Comparison of ENCODE assay signal across 8 cellular contexts in genomic region chr1:18927082-18927653, GRCh38. TPM values are rescaled to one million over a fixed set of nuclear protein-coding genes. Genes with fewer than 3 reads are reported as not detected.
A peak's percentile ranks its signal among the peaks of the same experiment; 100 is the strongest.
DNase-seq lines count a peak whose midpoint lies in the region; ATAC-seq and TF ChIP-seq lines count a peak whose summit lies in the region.

No MANE protein-coding gene starts in this region.

- peak overlapping the region; percentile 98 for H3K27ac Mint-ChIP-seq in T-helper 2 cell treated with Interferon-gamma antibody and Interleukin-4, amounts not matched to agents 5 μg/mL and 100 μg/mL, for 36 hours

- no peaks in the 10 kb centered on the region for H3K27me3 Mint-ChIP-seq in T-helper 2 cell treated with Interferon-gamma antibody and Interleukin-4, amounts not matched to agents 5 μg/mL and 100 μg/mL, for 36 hours (ENCODE audit: low read depth)

- peaks cover 72% of the 10 kb centered on the region for H3K4me1 Mint-ChIP-seq in T-helper 2 cell treated with Interferon-gamma antibody and Interleukin-4, amounts not matched to agents 5 μg/mL and 100 μg/mL, for 36 hours (ENCODE audit: low read depth)

- TF ChIP-seq POLR2A in gastroesophageal sphincter (IDR thresholded peaks at IDR 0.05) = no peak
- TF ChIP-seq POLR2A in transverse colon (IDR thresholded peaks at IDR 0.05) = no peak

- H3K9me3 ChIP-seq in gastroesophageal sphincter (no peaks in the 10 kb centered on the region), transverse colon (no peaks in the 10 kb centered on the region), WERI-Rb-1 (ENCODE audit: severe bottlenecking) (no peaks in the 10 kb centered on the region)

- TF ChIP-seq EP300 in gastroesophageal sphincter (IDR thresholded peaks at IDR 0.05) (no peak), transverse colon (IDR thresholded peaks at IDR 0.05; ENCODE audit: low read depth) (no peak)

- H3K36me3 Mint-ChIP-seq in T-helper 2 cell treated with Interferon-gamma antibody and Interleukin-4, amounts not matched to agents 5 μg/mL and 100 μg/mL, for 36 hours (ENCODE audit: low read depth) = peaks cover 5% of the 10 kb centered on the region

- TF ChIP-seq CTCF in gastroesophageal sphincter (IDR thresholded peaks at IDR 0.05) (no peak), transverse colon (IDR thresholded peaks at IDR 0.05) (no peak), WERI-Rb-1 (IDR thresholded peaks at IDR 0.05; ENCODE audit: low read depth, low read length) (no peak)

- H3K9me3 Mint-ChIP-seq in T-helper 2 cell treated with Interferon-gamma antibody and Interleukin-4, amounts not matched to agents 5 μg/mL and 100 μg/mL, for 36 hours = peaks cover 4% of the 10 kb centered on the region

- H3K27ac ChIP-seq in gastroesophageal sphincter (peak overlapping the region in 3 of 4 donors; percentile 64 to 77 (median 70)), transverse colon (peak overlapping the region; percentile 65 to 78 (median 68)), WERI-Rb-1 (no peak overlapping the region)

- in situ Hi-C loops in transverse colon (cut with MboI; ENCODE audit: low pct_ligation_motif_present in 1 of 4, low pct_unique_long_range_greater_than_20kb in 1 of 4, low sequenced_read_pairs in 3 of 4) = no loop called here

- H3K27me3 ChIP-seq in gastroesophageal sphincter (no peaks in the 10 kb centered on the region), transverse colon (no peaks in the 10 kb centered on the region), WERI-Rb-1 (ENCODE audit: insufficient read depth, low read depth, severe bottlenecking) (no peaks in the 10 kb centered on the region)

- peak overlapping the region in 1 of 2 donors; percentile 8 for H3K4me3 ChIP-seq in gastroesophageal sphincter
- peak overlapping the region in 2 of 4 donors; percentile 1 to 2 for H3K4me3 ChIP-seq in transverse colon
- H3K4me3 ChIP-seq in WERI-Rb-1 (ENCODE audit: low read depth, low read length) = no peak overlapping the region

- DNase-seq in GF-D8 (lab: John Stamatoyannopoulos, UW) (peak; percentile 29), transverse colon (peak; percentile 38), NCI-H2081 (lab: John Stamatoyannopoulos, UW) (no peak), WERI-Rb-1 (no peak), NCI-H128 (lab: John Stamatoyannopoulos, UW; ENCODE audit: unreplicated experiment) (no peak)
- no peak for DNase-seq in T-helper 2 cell treated with Interferon-gamma antibody and Interleukin-4, amounts not matched to agents 5 μg/mL and 100 μg/mL, for 36 hours (ENCODE audit: low spot score)

- intact Hi-C loops in transverse colon (cut with DNase I; ENCODE audit: low total_unique reads) = no loop called here

- peak; percentile 17 for ATAC-seq in HG02798 (IDR thresholded peaks at IDR 0.05; ENCODE audit: poor library complexity, unreplicated experiment)
- no peak for ATAC-seq in gastroesophageal sphincter

- WGBS in gastroesophageal sphincter (ENCODE audit: low coverage in 1 of 2), 2 donors = no CpG with 5 or more reads among the region's 16 CpGs
- WGBS in transverse colon (ENCODE audit: low coverage in 1 of 2), 2 donors = 57 to 72% methylated on average over 10 to 15 of the region's 16 CpGs

- H3K36me3 ChIP-seq in gastroesophageal sphincter (no peaks in the 10 kb centered on the region), transverse colon (no peaks in the 10 kb centered on the region), WERI-Rb-1 (no peaks in the 10 kb centered on the region)

- peak overlapping the region; percentile 87 for H3K4me3 Mint-ChIP-seq in T-helper 2 cell treated with Interferon-gamma antibody and Interleukin-4, amounts not matched to agents 5 μg/mL and 100 μg/mL, for 36 hours

- H3K4me1 ChIP-seq in gastroesophageal sphincter (peaks cover 6 to 80% (median 41%) of the 10 kb centered on the region in 3 donors), transverse colon (peaks cover 38 to 53% (median 42%) of the 10 kb centered on the region in 4 donors)

RNA-seq across cellular contexts. Expression of gene ALDH4A1, which starts 24.8 kb away (rescaled TPM):
- total RNA-seq in gastroesophageal sphincter (10 to 100 TPM; 19.9 to 24.8 (median 22.5) TPM), transverse colon (1 to 10 TPM; 3.8 to 6.0 (median 4.8) TPM)

RNA-seq across cellular contexts. Expression of gene IFFO2, which starts 29.3 kb away (rescaled TPM):
- total RNA-seq in gastroesophageal sphincter (10 to 100 TPM in 3 of 4 donors, 1 to 10 TPM in 1; 9.3 to 18.4 (median 12.7) TPM), transverse colon (100 to 1,000 TPM in 1 of 4 donors, 10 to 100 TPM in 2, 1 to 10 TPM in 1; 5.0 to 145 (median 13.6) TPM)

Comparison
In these comparisons a context has a peak if more than half of its experiments do, and no peak if none do; other contexts are left out.
1. DNase-seq: peak in GF-D8 (single experiment) and transverse colon (single experiment); none in T-helper 2 cell treated with Interferon-gamma antibody and Interleukin-4, amounts not matched to agents 5 μg/mL and 100 μg/mL, for 36 hours (single experiment), NCI-H2081 (0 of 2), WERI-Rb-1 (single experiment) and NCI-H128 (single experiment).